14 cellular contexts compared by ENCODE assay signal in the genomic region with DNA sequence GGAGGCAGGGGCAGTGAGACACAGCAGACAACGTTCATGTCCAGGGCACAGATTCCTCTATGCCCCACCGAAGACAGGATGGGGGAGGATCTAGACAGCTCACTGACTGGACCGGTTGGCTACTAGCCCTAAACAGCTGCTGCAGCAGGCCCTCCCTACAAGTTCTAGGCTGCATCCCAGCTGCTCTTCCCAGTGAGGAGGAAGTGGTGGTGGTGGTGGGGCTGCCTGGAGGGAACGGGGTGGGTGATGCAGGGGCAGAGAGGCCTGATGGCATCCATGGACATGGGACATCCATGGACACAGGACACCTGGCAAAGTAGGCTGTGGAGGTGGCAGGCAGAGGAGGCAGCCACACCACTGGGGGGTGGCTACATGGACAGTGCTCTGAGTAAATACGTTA. TPM values are rescaled to one million over a fixed set of nuclear protein-coding genes. Genes with fewer than 3 reads are reported as not detected.
DNase-seq lines count a peak whose midpoint lies in the region; ATAC-seq and TF ChIP-seq lines count a peak whose summit lies in the region.
"Had no signal": no experiment of that assay in that cellular context is flagged by ENCODE, and none has a peak within 500 bp of the region (broad histone marks: within the 10 kb centered on the region; RNA-seq: fewer than 3 reads in every experiment).

No MANE protein-coding gene starts in this region.

- H3K4me1 ChIP-seq in cardiac muscle cell (ENCODE audit: low read depth) (peaks cover 21% of the 10 kb centered on the region), neuronal stem cell (ENCODE audit: control insufficient read depth in 2 of 2, insufficient read depth in 1 of 2, low read depth in 1 of 2, low read length in 2 of 2) (no peaks in the 10 kb centered on the region)
- H3K4me1 ChIP-seq: A549 had no signal

- H4K91ac ChIP-seq in neuronal stem cell (ENCODE audit: low read depth, low read length, poor library complexity), result no peak overlapping the region

- no peak overlapping the region for H3K4ac ChIP-seq in neuronal stem cell (ENCODE audit: low read length)

- intact Hi-C loops in Right ventricle myocardium superior (cut with DNase I), result no loop called here

- H3K14ac ChIP-seq in neuronal stem cell (ENCODE audit: low read length), result peak overlapping the region; percentile 58

- no peak overlapping the region for H3K23ac ChIP-seq in neuronal stem cell (ENCODE audit: low read depth, low read length, poor library complexity)

- H2BK12ac ChIP-seq in neuronal stem cell (ENCODE audit: low read length), result no peak overlapping the region

- no peak overlapping the region for H2AK5ac ChIP-seq in neuronal stem cell (ENCODE audit: low read depth, low read length)

- H4K8ac ChIP-seq in neuronal stem cell (ENCODE audit: low read depth, low read length), result no peak overlapping the region

- no CpG with 5 or more reads among the region's 5 CpGs for WGBS in neuronal stem cell (ENCODE audit: extremely low coverage in 2 of 2, insufficient read length in 2 of 2, insufficient replicate concordance in 1 of 2), 2 donors

- H3K18ac ChIP-seq in neuronal stem cell (ENCODE audit: low read length), result no peak overlapping the region

- H3K27ac ChIP-seq in cardiac muscle cell, result peak overlapping the region; percentile 22
- H3K27ac ChIP-seq in neuronal stem cell (replicated peaks; ENCODE audit: low read length), result no peak overlapping the region
- H3K27ac ChIP-seq: A549, C4-2B had no signal

- H3K9me3 ChIP-seq in cardiac muscle cell (ENCODE audit: low read depth) (no peaks in the 10 kb centered on the region), neuronal stem cell (replicated peaks in 1 of 2; ENCODE audit: control insufficient read depth in 2 of 2, insufficient read depth in 1 of 2, low read depth in 1 of 2, low read length in 2 of 2) (no peaks in the 10 kb centered on the region)
- H3K9me3 ChIP-seq: A549, BE2C had no signal

- no peak overlapping the region for H2BK15ac ChIP-seq in neuronal stem cell (ENCODE audit: low read length)

- peaks cover 6% of the 10 kb centered on the region for H3K79me1 ChIP-seq in neuronal stem cell (ENCODE audit: low read depth, low read length)

- no peak for TF ChIP-seq CTCF in cardiac muscle cell (IDR thresholded peaks at IDR 0.05; ENCODE audit: low read depth, low read length)

- no peak overlapping the region for H3K9ac ChIP-seq in neuronal stem cell (ENCODE audit: low read depth, low read length, poor library complexity)

- H2BK5ac ChIP-seq in neuronal stem cell (ENCODE audit: low read length), result no peak overlapping the region

- DNase-seq in cardiac muscle cell (ENCODE audit: low read depth in 1 of 2, low spot score in 1 of 2) (peak in 1 of 2 donors; percentile 23), Right ventricle myocardium superior (no peak), islet precursor cell (peak; percentile 50), neuronal stem cell (ENCODE audit: low spot score) (no peak), NCI-H510A (lab: John Stamatoyannopoulos, UW) (no peak), middle frontal gyrus (ENCODE audit: extremely low spot score, low spot score) (no peak)
- DNase-seq: BE2C; CD4-positive, alpha-beta memory T cell; DMS79; HCEC 1CT; HFFc6 had no signal

- H3K36me3 ChIP-seq in cardiac muscle cell, result peaks cover 31% of the 10 kb centered on the region
- H3K36me3 ChIP-seq in neuronal stem cell (replicated peaks in 1 of 2; ENCODE audit: control insufficient read depth in 2 of 2, insufficient read depth in 2 of 2, low read length in 2 of 2), result peaks cover 59 to 86% of the 10 kb centered on the region in 2 donors

- no peak overlapping the region for H3K4me3 ChIP-seq in cardiac muscle cell
- H3K4me3 ChIP-seq in neuronal stem cell (ENCODE audit: low read length in 2 of 2), result peak overlapping the region in 1 of 2 donors; percentile 18
- H3K4me3 ChIP-seq: A549, GM12878 had no signal

- H3K27me3 ChIP-seq in cardiac muscle cell (no peaks in the 10 kb centered on the region), neuronal stem cell (ENCODE audit: control insufficient read depth in 3 of 3, insufficient read depth in 3 of 3, low read depth in 1 of 3, low read length in 3 of 3) (peaks cover 0 to 2% (median 0%) of the 10 kb centered on the region in 3 experiments)
- H3K27me3 ChIP-seq: BE2C had no signal

- no peak for ATAC-seq in Right ventricle myocardium superior (ENCODE audit: poor library complexity)
- ATAC-seq: A549, GM12878 had no signal

- H2AFZ ChIP-seq in neuronal stem cell (ENCODE audit: low read length), result no peak overlapping the region

- H3K4me2 ChIP-seq in neuronal stem cell (ENCODE audit: insufficient read depth, low read length, poor library complexity, severe bottlenecking), result no peak overlapping the region
- H3K4me2 ChIP-seq: A549 had no signal

- H2BK120ac ChIP-seq in neuronal stem cell (ENCODE audit: low read depth, low read length), result no peak overlapping the region

RNA-seq across cellular contexts. Expression of a gene that starts 18.3 kb away (rescaled TPM):
- 19.4 and 24.3 TPM in 2 replicates for total RNA-seq in cardiac muscle cell
- polyA plus RNA-seq in cardiac muscle cell, result 14.3 and 18.7 TPM in 2 replicates
- total RNA-seq in Right ventricle myocardium superior, result 2.0 TPM
- polyA plus RNA-seq in neuronal stem cell (2013, experiment 1 of 2), result 13.3 TPM
- 13.0 TPM for polyA plus RNA-seq in neuronal stem cell (2013, experiment 2 of 2)

RNA-seq across cellular contexts. Expression of a gene that starts 49.0 kb away (rescaled TPM):
- total RNA-seq in cardiac muscle cell (59.5 and 63.5 TPM in 2 replicates), Right ventricle myocardium superior (31.9 TPM)
- 80.4 and 114 TPM in 2 replicates for polyA plus RNA-seq in cardiac muscle cell
- polyA plus RNA-seq in neuronal stem cell (2013, experiment 1 of 2), result 51.3 TPM
- polyA plus RNA-seq in neuronal stem cell (2013, experiment 2 of 2), result 47.7 TPM

RNA-seq across cellular contexts. Expression of a gene that starts 50.2 kb away (rescaled TPM):
- total RNA-seq in cardiac muscle cell (44.9 and 62.6 TPM in 2 replicates), Right ventricle myocardium superior (35.9 TPM)
- polyA plus RNA-seq in cardiac muscle cell, result 28.5 and 31.9 TPM in 2 replicates
- polyA plus RNA-seq in neuronal stem cell (2013, experiment 1 of 2), result 17.1 TPM
- 16.9 TPM for polyA plus RNA-seq in neuronal stem cell (2013, experiment 2 of 2)
